In genomic region chr2:127586746-127587295, GRCh38 we compare ENCODE assay signal across 16 cellular contexts. TPM values are rescaled to one million over a fixed set of nuclear protein-coding genes. Genes with fewer than 3 reads are reported as not detected.
"Had no signal": no experiment of that assay in that cellular context is flagged by ENCODE, and none has a peak within 500 bp of the region (broad histone marks: within the 10 kb centered on the region; RNA-seq: fewer than 3 reads in every experiment).

No MANE protein-coding gene starts in this region.

- H3K36me3 Mint-ChIP-seq: mesothelial cell of epicardium had no signal

- H3K9me3 Mint-ChIP-seq: mesothelial cell of epicardium, neural crest cell had no signal

- H3K4me3 ChIP-seq: heart left ventricle, lower lobe of right lung, transverse colon had no signal

- H3K9me3 ChIP-seq: heart left ventricle, lower lobe of right lung, transverse colon had no signal

- H3K27me3 ChIP-seq: heart left ventricle, transverse colon had no signal

- H3K4me3 Mint-ChIP-seq: mesothelial cell of epicardium, neural crest cell had no signal

- H3K27ac Mint-ChIP-seq: mesothelial cell of epicardium had no signal

- H3K4me1 ChIP-seq: heart left ventricle, lower lobe of right lung, parathyroid adenoma, transverse colon had no signal

- DNase-seq: activated CD4-positive, CD25-positive, alpha-beta regulatory T cell treated with anti-CD3 and anti-CD28 coated beads, Interleukin-2, amount 50 U/mL, for 72 hours; activated naive CD4-positive, alpha-beta T cell; cerebellar nuclear complex; dermis blood vessel endothelial cell; left cardiac atrium; lower lobe of right lung; retina; stimulated activated CD4-positive, alpha-beta T cell treated with anti-CD3 and anti-CD28 coated beads, Interleukin-4, amount 100 ng/mL, for 24 hours; stimulated activated naive CD4-positive, alpha-beta T cell treated with Interleukin-2 at 50 U/mL for 16 hours; transverse colon had no signal

- H3K4me1 Mint-ChIP-seq: mesothelial cell of epicardium had no signal

- ATAC-seq: heart left ventricle, left cardiac atrium, lower lobe of right lung had no signal

- H3K36me3 ChIP-seq: heart left ventricle, lower lobe of right lung, transverse colon had no signal

- H3K27ac ChIP-seq: heart left ventricle, lower lobe of right lung, parathyroid adenoma, transverse colon had no signal

RNA-seq across cellular contexts. Expression of gene MYO7B, which starts 51.3 kb away (rescaled TPM):
- total RNA-seq: dermis blood vessel endothelial cell, epithelial cell of proximal tubule, SK-MEL-5 had no signal

RNA-seq across cellular contexts. Expression of gene GPR17, which starts 59.1 kb away (rescaled TPM):
- total RNA-seq: dermis blood vessel endothelial cell, epithelial cell of proximal tubule, mesothelial cell of epicardium, SK-MEL-5 had no signal
